In genomic region chr13:20401958-20402856, GRCh38 we compare ENCODE assay signal across 13 cellular contexts.
DNase-seq lines count a peak whose midpoint lies in the region; ATAC-seq and TF ChIP-seq lines count a peak whose summit lies in the region.
"Had no signal": no experiment of that assay in that cellular context is flagged by ENCODE, and none has a peak within 500 bp of the region (broad histone marks: within the 10 kb centered on the region; RNA-seq: fewer than 3 reads in every experiment).

No MANE protein-coding gene starts in this region.

- peaks cover 16% of the 10 kb centered on the region for H3K4me1 Mint-ChIP-seq in activated T-cell treated with anti-CD3 and anti-CD28 coated beads, Interleukin-2, amount 50 U/mL, for 24 hours (ENCODE audit: low read depth)
- H3K4me1 Mint-ChIP-seq in activated CD8-positive, alpha-beta T cell treated with anti-CD3 and anti-CD28 coated beads for 36 hours (ENCODE audit: low read depth), result peaks cover 7% of the 10 kb centered on the region
- H3K4me1 Mint-ChIP-seq in stimulated activated naive B cell treated with anti-CD40 and anti-IgM and Interleukin-4, amounts not matched to agents 10 μg/mL and 1 μg/mL and 100 μg/mL, for 72 hours, result no peaks in the 10 kb centered on the region

- H3K9me3 Mint-ChIP-seq in activated T-cell treated with anti-CD3 and anti-CD28 coated beads, Interleukin-2, amount 50 U/mL, for 24 hours, result no peaks in the 10 kb centered on the region
- H3K9me3 Mint-ChIP-seq in activated CD8-positive, alpha-beta T cell treated with anti-CD3 and anti-CD28 coated beads for 36 hours, result no peaks in the 10 kb centered on the region
- no peaks in the 10 kb centered on the region for H3K9me3 Mint-ChIP-seq in stimulated activated naive B cell treated with anti-CD40 and anti-IgM and Interleukin-4, amounts not matched to agents 10 μg/mL and 1 μg/mL and 100 μg/mL, for 72 hours
- H3K9me3 Mint-ChIP-seq: activated naive CD4-positive, alpha-beta T cell treated with anti-CD3 and anti-CD28 coated beads, Interleukin-2, amount 50 U/mL, for 24 hours had no signal

- DNase-seq in activated T-cell treated with anti-CD3 and anti-CD28 coated beads, Interleukin-2, amount 50 U/mL, for 24 hours, result peak; percentile 26
- DNase-seq in activated T-cell treated with anti-CD3 and anti-CD28 coated beads for 4 hours (no peak), glomerular visceral epithelial cell (ENCODE audit: extremely low spot score) (peak; percentile 34)
- DNase-seq in activated CD8-positive, alpha-beta T cell treated with anti-CD3 and anti-CD28 coated beads for 36 hours, result no peak
- no peak for DNase-seq in stimulated activated naive B cell treated with anti-CD40 and anti-IgM and Interleukin-4, amounts not matched to agents 10 μg/mL and 1 μg/mL and 100 μg/mL, for 72 hours
- DNase-seq: dermis blood vessel endothelial cell, heart right ventricle, NCI-H187, NCI-H82 had no signal

- no peak overlapping the region for H3K4me3 Mint-ChIP-seq in activated T-cell treated with anti-CD3 and anti-CD28 coated beads, Interleukin-2, amount 50 U/mL, for 24 hours
- H3K4me3 Mint-ChIP-seq in activated CD8-positive, alpha-beta T cell treated with anti-CD3 and anti-CD28 coated beads for 36 hours, result no peak overlapping the region
- H3K4me3 Mint-ChIP-seq in stimulated activated naive B cell treated with anti-CD40 and anti-IgM and Interleukin-4, amounts not matched to agents 10 μg/mL and 1 μg/mL and 100 μg/mL, for 72 hours, result no peak overlapping the region
- H3K4me3 Mint-ChIP-seq: activated naive CD4-positive, alpha-beta T cell treated with anti-CD3 and anti-CD28 coated beads, Interleukin-2, amount 50 U/mL, for 24 hours had no signal

- no peak for TF ChIP-seq CTCF in activated CD8-positive, alpha-beta T cell treated with anti-CD3 and anti-CD28 coated beads for 36 hours (IDR thresholded peaks at IDR 0.05)

- H3K27ac Mint-ChIP-seq in activated T-cell treated with anti-CD3 and anti-CD28 coated beads, Interleukin-2, amount 50 U/mL, for 24 hours, result no peak overlapping the region
- no peak overlapping the region for H3K27ac Mint-ChIP-seq in activated CD8-positive, alpha-beta T cell treated with anti-CD3 and anti-CD28 coated beads for 36 hours
- H3K27ac Mint-ChIP-seq in stimulated activated naive B cell treated with anti-CD40 and anti-IgM and Interleukin-4, amounts not matched to agents 10 μg/mL and 1 μg/mL and 100 μg/mL, for 72 hours, result peak overlapping the region; percentile 44
- H3K27ac Mint-ChIP-seq: activated naive CD4-positive, alpha-beta T cell treated with anti-CD3 and anti-CD28 coated beads, Interleukin-2, amount 50 U/mL, for 24 hours had no signal

- H3K36me3 Mint-ChIP-seq in activated T-cell treated with anti-CD3 and anti-CD28 coated beads, Interleukin-2, amount 50 U/mL, for 24 hours (ENCODE audit: low read depth), result peaks cover 5% of the 10 kb centered on the region
- H3K36me3 Mint-ChIP-seq in activated CD8-positive, alpha-beta T cell treated with anti-CD3 and anti-CD28 coated beads for 36 hours (ENCODE audit: low read depth), result no peaks in the 10 kb centered on the region
- H3K36me3 Mint-ChIP-seq in stimulated activated naive B cell treated with anti-CD40 and anti-IgM and Interleukin-4, amounts not matched to agents 10 μg/mL and 1 μg/mL and 100 μg/mL, for 72 hours, result peaks cover 1 to 5% of the 10 kb centered on the region in 2 donors

- intact Hi-C loops in activated CD8-positive, alpha-beta T cell treated with anti-CD3 and anti-CD28 coated beads for 36 hours (cut with micrococcal nuclease), result no loop called here

- POLR2A ChIA-PET in activated CD8-positive, alpha-beta T cell treated with anti-CD3 and anti-CD28 coated beads for 36 hours (lab: Charles Lee), result interaction anchor here (0.5 to 1.3 kb wide), 2 partner anchors 10 to 1036 kb away, joined by 3 to 4 read pairs; no protein-coding TSS in a partner anchor

- CTCF ChIA-PET in activated CD8-positive, alpha-beta T cell treated with anti-CD3 and anti-CD28 coated beads for 36 hours (lab: Charles Lee), result interaction anchor here (1.1 kb wide), 1 partner anchor 8 kb away, joined by 4 read pairs; no protein-coding TSS in a partner anchor

- no peaks in the 10 kb centered on the region for H3K27me3 Mint-ChIP-seq in activated T-cell treated with anti-CD3 and anti-CD28 coated beads, Interleukin-2, amount 50 U/mL, for 24 hours
- H3K27me3 Mint-ChIP-seq in activated CD8-positive, alpha-beta T cell treated with anti-CD3 and anti-CD28 coated beads for 36 hours, result no peaks in the 10 kb centered on the region
- H3K27me3 Mint-ChIP-seq in stimulated activated naive B cell treated with anti-CD40 and anti-IgM and Interleukin-4, amounts not matched to agents 10 μg/mL and 1 μg/mL and 100 μg/mL, for 72 hours, result no peaks in the 10 kb centered on the region
- H3K27me3 Mint-ChIP-seq: activated naive CD4-positive, alpha-beta T cell treated with anti-CD3 and anti-CD28 coated beads, Interleukin-2, amount 50 U/mL, for 24 hours had no signal

- ATAC-seq in activated CD8-positive, alpha-beta T cell treated with anti-CD3 and anti-CD28 coated beads for 36 hours, result peak; percentile 24
- no peak for ATAC-seq in stimulated activated naive B cell treated with anti-CD40 and anti-IgM and Interleukin-4, amounts not matched to agents 10 μg/mL and 1 μg/mL and 100 μg/mL, for 72 hours (replicated peaks)
- no peak for ATAC-seq in GM21737 (IDR thresholded peaks at IDR 0.05; ENCODE audit: unreplicated experiment)
- ATAC-seq in HG03565 (IDR thresholded peaks at IDR 0.05; ENCODE audit: unreplicated experiment), result no peak
- ATAC-seq in HG02870 (IDR thresholded peaks at IDR 0.05; ENCODE audit: unreplicated experiment), result no peak

Comparison
In these comparisons a context has a peak if more than half of its experiments do, and no peak if none do; other contexts are left out.
1. DNase-seq: peak in activated T-cell treated with anti-CD3 and anti-CD28 coated beads, Interleukin-2, amount 50 U/mL, for 24 hours (single experiment) and glomerular visceral epithelial cell (single experiment); none in activated T-cell treated with anti-CD3 and anti-CD28 coated beads for 4 hours (single experiment), activated CD8-positive, alpha-beta T cell treated with anti-CD3 and anti-CD28 coated beads for 36 hours (single experiment) and stimulated activated naive B cell treated with anti-CD40 and anti-IgM and Interleukin-4, amounts not matched to agents 10 μg/mL and 1 μg/mL and 100 μg/mL, for 72 hours (single experiment).